8 cellular contexts compared by ENCODE assay signal in the genomic region with DNA sequence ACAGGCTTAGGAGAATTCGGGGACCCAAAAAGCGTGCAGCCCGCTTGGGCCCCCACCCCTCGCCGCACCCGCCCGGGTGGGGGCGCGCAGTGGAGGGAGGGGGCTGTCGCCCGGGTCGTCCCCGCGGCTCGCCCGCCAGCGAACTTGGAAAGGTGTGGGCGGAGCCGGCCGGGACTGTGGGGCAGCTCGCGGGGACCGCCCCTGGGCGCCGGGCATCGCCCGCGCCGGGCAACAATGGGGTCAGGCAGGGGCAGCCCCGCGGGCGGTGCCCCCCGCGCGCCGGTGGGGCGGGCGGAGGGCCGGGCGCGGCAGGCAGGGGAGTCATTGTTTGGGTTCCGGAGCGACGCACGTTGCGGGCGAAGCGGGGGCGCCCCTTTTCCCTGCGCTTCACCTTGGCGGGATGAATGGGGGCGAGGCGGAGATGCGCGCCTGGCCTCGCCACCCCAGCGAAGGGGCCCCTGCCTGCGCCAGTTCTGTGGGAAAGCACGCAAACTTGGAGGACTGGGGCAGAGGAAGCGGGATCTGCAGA. TPM values are rescaled to one million over a fixed set of nuclear protein-coding genes. Genes with fewer than 3 reads are reported as not detected.
DNase-seq lines count a peak whose midpoint lies in the region; ATAC-seq, FAIRE-seq and TF ChIP-seq lines count a peak whose summit lies in the region.

No MANE protein-coding gene starts in this region.

- H3K36me3 Mint-ChIP-seq in WTC11, result no peaks in the 10 kb centered on the region
- no peaks in the 10 kb centered on the region for H3K36me3 Mint-ChIP-seq in chondrocyte (ENCODE audit: low read depth)

- peak overlapping the region; percentile 65 for H3K4me3 Mint-ChIP-seq in WTC11
- peak overlapping the region; percentile 74 for H3K4me3 Mint-ChIP-seq in chondrocyte (ENCODE audit: unreplicated experiment)

- H3K4me1 ChIP-seq in lower lobe of right lung, result peaks cover 21% of the 10 kb centered on the region

- POLR2A ChIA-PET in WTC11 (lab: Charles Lee), result interaction anchor here (1.7 kb wide), 1 partner anchor 152 kb away, joined by 9 read pairs; no protein-coding TSS in a partner anchor

- DNase-seq in GM10266 (ENCODE audit: extremely low spot score), result peak; percentile 65
- peak; percentile 47 for DNase-seq in H54 (ENCODE audit: insufficient read length, low spot score)
- peak; percentile 63 for DNase-seq in M059J (ENCODE audit: low read depth)
- DNase-seq in WTC11 (ENCODE audit: low spot score), result peak; percentile 32
- DNase-seq in chondrocyte (ENCODE audit: low spot score), result peak; percentile 93
- peak; percentile 66 for DNase-seq in lower lobe of right lung
- DNase-seq in stimulated activated CD8-positive, alpha-beta memory T cell treated with anti-CD3 and anti-CD28 coated beads, Interleukin-15, amount 100 ng/mL, for 48 hours (ENCODE audit: low read depth in 2 of 2), result peak; percentile 58 to 62
- DNase-seq in NCI-H187 treated with DMSO at 0.1 percent for 48 hours (lab: John Stamatoyannopoulos, UW), result no peak

- H3K27me3 Mint-ChIP-seq in WTC11 (ENCODE audit: low read depth) (peaks cover 7% of the 10 kb centered on the region; the same call in 1 of the 2 replicates), chondrocyte (ENCODE audit: low read depth) (no peaks in the 10 kb centered on the region)

- peaks cover 3% of the 10 kb centered on the region for H3K27me3 ChIP-seq in lower lobe of right lung (ENCODE audit: low read depth)

- peak overlapping the region; percentile 89 for H3K27ac ChIP-seq in lower lobe of right lung

- H3K4me1 Mint-ChIP-seq in WTC11, result peaks cover 20% of the 10 kb centered on the region
- peaks cover 20% of the 10 kb centered on the region for H3K4me1 Mint-ChIP-seq in chondrocyte (ENCODE audit: low read depth)

- peak overlapping the region; percentile 86 for H3K4me3 ChIP-seq in lower lobe of right lung

- TF ChIP-seq POLR2A in H54 (IDR thresholded peaks at IDR 0.05; ENCODE audit: low read depth, low read length), result peak; percentile 41; the same call in 1 of the 2 replicates

- H3K9me3 Mint-ChIP-seq in WTC11, result no peaks in the 10 kb centered on the region
- no peaks in the 10 kb centered on the region for H3K9me3 Mint-ChIP-seq in chondrocyte (ENCODE audit: low read depth)

- H3K36me3 ChIP-seq in lower lobe of right lung, result no peaks in the 10 kb centered on the region

- no peak for FAIRE-seq in H54 (lab: Jason Lieb, UNC)

- intact Hi-C loops in lower lobe of right lung (cut with DNase I), result no loop called here

- H3K9me3 ChIP-seq in lower lobe of right lung, result no peaks in the 10 kb centered on the region

- H3K27ac Mint-ChIP-seq in WTC11 (no peak overlapping the region), chondrocyte (ENCODE audit: unreplicated experiment) (peak overlapping the region; percentile 64)

- CTCF ChIA-PET in WTC11 (lab: Charles Lee), result interaction anchor here (0.6 to 1.6 kb wide), 2 partner anchors 152 to 286 kb away, joined by 5 to 13 read pairs; no protein-coding TSS in a partner anchor

- TF ChIP-seq CTCF in GM10266 (IDR thresholded peaks at IDR 0.05; ENCODE audit: control insufficient read depth, insufficient read depth, low read depth, missing control alignments) (no peak), WTC11 (IDR thresholded peaks at IDR 0.05) (no peak), chondrocyte (IDR thresholded peaks at IDR 0.05) (no peak), lower lobe of right lung (IDR thresholded peaks at IDR 0.05) (no peak)

- peak; percentile 4 for ATAC-seq in WTC11
- ATAC-seq in lower lobe of right lung, result peak; percentile 74 to 78

TF ChIP-seq in WTC11, 78 proteins besides CTCF, POLR2A, EP300 and RAD21 (continues in another document):
- TF ChIP-seq, protein P1, sequence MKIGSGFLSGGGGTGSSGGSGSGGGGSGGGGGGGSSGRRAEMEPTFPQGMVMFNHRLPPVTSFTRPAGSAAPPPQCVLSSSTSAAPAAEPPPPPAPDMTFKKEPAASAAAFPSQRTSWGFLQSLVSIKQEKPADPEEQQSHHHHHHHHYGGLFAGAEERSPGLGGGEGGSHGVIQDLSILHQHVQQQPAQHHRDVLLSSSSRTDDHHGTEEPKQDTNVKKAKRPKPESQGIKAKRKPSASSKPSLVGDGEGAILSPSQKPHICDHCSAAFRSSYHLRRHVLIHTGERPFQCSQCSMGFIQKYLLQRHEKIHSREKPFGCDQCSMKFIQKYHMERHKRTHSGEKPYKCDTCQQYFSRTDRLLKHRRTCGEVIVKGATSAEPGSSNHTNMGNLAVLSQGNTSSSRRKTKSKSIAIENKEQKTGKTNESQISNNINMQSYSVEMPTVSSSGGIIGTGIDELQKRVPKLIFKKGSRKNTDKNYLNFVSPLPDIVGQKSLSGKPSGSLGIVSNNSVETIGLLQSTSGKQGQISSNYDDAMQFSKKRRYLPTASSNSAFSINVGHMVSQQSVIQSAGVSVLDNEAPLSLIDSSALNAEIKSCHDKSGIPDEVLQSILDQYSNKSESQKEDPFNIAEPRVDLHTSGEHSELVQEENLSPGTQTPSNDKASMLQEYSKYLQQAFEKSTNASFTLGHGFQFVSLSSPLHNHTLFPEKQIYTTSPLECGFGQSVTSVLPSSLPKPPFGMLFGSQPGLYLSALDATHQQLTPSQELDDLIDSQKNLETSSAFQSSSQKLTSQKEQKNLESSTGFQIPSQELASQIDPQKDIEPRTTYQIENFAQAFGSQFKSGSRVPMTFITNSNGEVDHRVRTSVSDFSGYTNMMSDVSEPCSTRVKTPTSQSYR (CRISPR knock-in tag; IDR thresholded peaks at IDR 0.05), result no peak
- TF ChIP-seq FOXP1 (CRISPR knock-in tag; IDR thresholded peaks at IDR 0.05; ENCODE audit: borderline replicate concordance) (0 out of 2 replicates have a peak, but pooled peaks have one; percentile 38), ZNF423 (CRISPR knock-in tag; IDR thresholded peaks at IDR 0.05) (no peak; the same call in 1 of the 2 replicates), ZNF671 (CRISPR knock-in tag; IDR thresholded peaks at IDR 0.05) (no peak), NFATC4 (CRISPR knock-in tag; IDR thresholded peaks at IDR 0.05) (no peak), ATF1 (CRISPR knock-in tag; IDR thresholded peaks at IDR 0.05) (no peak), EMX1 (CRISPR knock-in tag; IDR thresholded peaks at IDR 0.05) (no peak), KAT7 (CRISPR knock-in tag; IDR thresholded peaks at IDR 0.05; ENCODE audit: borderline replicate concordance) (no peak), ZNF232 (CRISPR knock-in tag; IDR thresholded peaks at IDR 0.05) (no peak), ETV6 (CRISPR knock-in tag; IDR thresholded peaks at IDR 0.05) (no peak), TP53 (CRISPR knock-in tag; IDR thresholded peaks at IDR 0.05) (0 out of 2 replicates have a peak, but pooled peaks have one; percentile 13), ZNF121 (CRISPR knock-in tag; IDR thresholded peaks at IDR 0.05) (no peak), TEAD4 (CRISPR knock-in tag; IDR thresholded peaks at IDR 0.05) (no peak), ZNF219 (CRISPR knock-in tag; IDR thresholded peaks at IDR 0.05; ENCODE audit: borderline replicate concordance) (no peak), SP1 (CRISPR knock-in tag; conservative IDR thresholded peaks at IDR 0.05) (no peak), HMGA2 (CRISPR knock-in tag; IDR thresholded peaks at IDR 0.05) (no peak), NR2C2 (CRISPR knock-in tag; IDR thresholded peaks at IDR 0.05) (no peak), NFE2L1 (CRISPR knock-in tag; IDR thresholded peaks at IDR 0.05) (no peak), ZNF416 (CRISPR knock-in tag; IDR thresholded peaks at IDR 0.05) (no peak; the same call in 1 of the 2 replicates)
- TF ChIP-seq, protein P2, sequence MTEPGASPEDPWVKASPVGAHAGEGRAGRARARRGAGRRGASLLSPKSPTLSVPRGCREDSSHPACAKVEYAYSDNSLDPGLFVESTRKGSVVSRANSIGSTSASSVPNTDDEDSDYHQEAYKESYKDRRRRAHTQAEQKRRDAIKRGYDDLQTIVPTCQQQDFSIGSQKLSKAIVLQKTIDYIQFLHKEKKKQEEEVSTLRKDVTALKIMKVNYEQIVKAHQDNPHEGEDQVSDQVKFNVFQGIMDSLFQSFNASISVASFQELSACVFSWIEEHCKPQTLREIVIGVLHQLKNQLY (CRISPR knock-in tag; IDR thresholded peaks at IDR 0.05), result no peak
- TF ChIP-seq, protein P3, sequence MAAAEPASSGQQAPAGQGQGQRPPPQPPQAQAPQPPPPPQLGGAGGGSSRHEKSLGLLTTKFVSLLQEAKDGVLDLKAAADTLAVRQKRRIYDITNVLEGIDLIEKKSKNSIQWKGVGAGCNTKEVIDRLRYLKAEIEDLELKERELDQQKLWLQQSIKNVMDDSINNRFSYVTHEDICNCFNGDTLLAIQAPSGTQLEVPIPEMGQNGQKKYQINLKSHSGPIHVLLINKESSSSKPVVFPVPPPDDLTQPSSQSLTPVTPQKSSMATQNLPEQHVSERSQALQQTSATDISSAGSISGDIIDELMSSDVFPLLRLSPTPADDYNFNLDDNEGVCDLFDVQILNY (CRISPR knock-in tag; IDR thresholded peaks at IDR 0.05), result 0 out of 2 replicates have a peak, but pooled peaks have one; percentile 5
- TF ChIP-seq, protein P4, sequence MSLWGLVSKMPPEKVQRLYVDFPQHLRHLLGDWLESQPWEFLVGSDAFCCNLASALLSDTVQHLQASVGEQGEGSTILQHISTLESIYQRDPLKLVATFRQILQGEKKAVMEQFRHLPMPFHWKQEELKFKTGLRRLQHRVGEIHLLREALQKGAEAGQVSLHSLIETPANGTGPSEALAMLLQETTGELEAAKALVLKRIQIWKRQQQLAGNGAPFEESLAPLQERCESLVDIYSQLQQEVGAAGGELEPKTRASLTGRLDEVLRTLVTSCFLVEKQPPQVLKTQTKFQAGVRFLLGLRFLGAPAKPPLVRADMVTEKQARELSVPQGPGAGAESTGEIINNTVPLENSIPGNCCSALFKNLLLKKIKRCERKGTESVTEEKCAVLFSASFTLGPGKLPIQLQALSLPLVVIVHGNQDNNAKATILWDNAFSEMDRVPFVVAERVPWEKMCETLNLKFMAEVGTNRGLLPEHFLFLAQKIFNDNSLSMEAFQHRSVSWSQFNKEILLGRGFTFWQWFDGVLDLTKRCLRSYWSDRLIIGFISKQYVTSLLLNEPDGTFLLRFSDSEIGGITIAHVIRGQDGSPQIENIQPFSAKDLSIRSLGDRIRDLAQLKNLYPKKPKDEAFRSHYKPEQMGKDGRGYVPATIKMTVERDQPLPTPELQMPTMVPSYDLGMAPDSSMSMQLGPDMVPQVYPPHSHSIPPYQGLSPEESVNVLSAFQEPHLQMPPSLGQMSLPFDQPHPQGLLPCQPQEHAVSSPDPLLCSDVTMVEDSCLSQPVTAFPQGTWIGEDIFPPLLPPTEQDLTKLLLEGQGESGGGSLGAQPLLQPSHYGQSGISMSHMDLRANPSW (CRISPR knock-in tag; conservative IDR thresholded peaks at IDR 0.05; ENCODE audit: low read depth), result no peak

RNA-seq across cellular contexts. Expression of a gene that starts 0.6 kb away (rescaled TPM):
- 5.9 and 8.7 TPM in 2 replicates for total RNA-seq in M059J (2014; rRNA removed; shearing (Covaris generic))
- total RNA-seq in WTC11 (2021) (7.7 to 8.5 TPM (median 8.3 TPM) in 3 replicates), chondrocyte (25.2 to 29.0 TPM (median 28.4 TPM) in 3 replicates), lower lobe of right lung (11.3 TPM)
